ENCODE assay signal across 23 cellular contexts in genomic region chr5:90930756-90931431, GRCh38.
DNase-seq lines count a peak whose midpoint lies in the region; ATAC-seq, FAIRE-seq and TF ChIP-seq lines count a peak whose summit lies in the region.
"Had no signal": no experiment of that assay in that cellular context is flagged by ENCODE, and none has a peak within 500 bp of the region (broad histone marks: within the 10 kb centered on the region; RNA-seq: fewer than 3 reads in every experiment).

No MANE protein-coding gene starts in this region.

- H4K20me1 ChIP-seq in GM23248 (ENCODE audit: insufficient read depth) (no peaks in the 10 kb centered on the region), PC-3 (ENCODE audit: low read length) (no peaks in the 10 kb centered on the region)

- no peaks in the 10 kb centered on the region for H3F3A ChIP-seq in GM23248 (ENCODE audit: insufficient read depth)
- H3F3A ChIP-seq in PC-3 (ENCODE audit: low read length, unreplicated experiment) = no peaks in the 10 kb centered on the region

- BruUV-seq in PC-3 (replicated peaks; lab: Mats Ljungman, UMichigan) = no TSS peak

- no peaks in the 10 kb centered on the region for H3K4me1 ChIP-seq in GM23248 (ENCODE audit: insufficient read depth)
- H3K4me1 ChIP-seq in PC-3 (ENCODE audit: insufficient read depth, low read length) = peaks cover 24% of the 10 kb centered on the region
- H3K4me1 ChIP-seq: prostate gland had no signal

- DNase-seq in GM23248 = peak; percentile 14
- DNase-seq in PC-3 = peak; percentile 60
- DNase-seq in erythroblast (lab: John Stamatoyannopoulos, UW) = peak; percentile 38 to 84
- DNase-seq in GM12892 (ENCODE audit: insufficient read length) = no peak
- DNase-seq in natural killer cell treated with Interleukin-12 subunit alpha and Interleukin-12 subunit beta and Interleukin-15 and Interleukin-18, amount 100 ng/mL, for 72 hours (ENCODE audit: low spot score) = no peak
- DNase-seq in activated CD8-positive, alpha-beta memory T cell treated with anti-CD3 and anti-CD28 coated beads, Interleukin-2, amount 10 ng/mL, durations not matched to agents 7 days and 5 days = no peak
- DNase-seq: activated CD4-positive, alpha-beta T cell treated with anti-CD3 and anti-CD28 coated beads, Interleukin-2, amount 10 ng/mL, durations not matched to agents 7 days and 5 days; activated T-cell treated with anti-CD3 and anti-CD28 coated beads, Interleukin-2, amount 50 U/mL, for 4 hours; brain microvascular endothelial cell; CD4-positive, alpha-beta memory T cell; heart left ventricle; Karpas-422; kidney glomerular epithelial cell; NCI-H1417 treated with DMSO at 0.1 percent for 48 hours; NCI-H446 treated with DMSO at 0.1 percent for 48 hours had no signal

- POLR2A ChIA-PET in PC-3 (lab: Charles Lee; ENCODE audit: unreplicated experiment) = interaction anchor here (0.6 to 1.3 kb wide), 3 partner anchors 129 to 450 kb away, joined by 3 to 17 read pairs (median 3); no protein-coding TSS in a partner anchor

- no peak for TF ChIP-seq POLR2A in erythroblast (IDR thresholded peaks at IDR 0.05; ENCODE audit: low read length)
- TF ChIP-seq POLR2A in GM12892 (IDR thresholded peaks at IDR 0.05; ENCODE audit: low read depth, low read length) = no peak

- no peak for FAIRE-seq in GM12892 (lab: Jason Lieb, UNC)
- FAIRE-seq: GM12891, H54 had no signal

- H3K4me3 ChIP-seq in GM23248 = no peak overlapping the region
- peak overlapping the region; percentile 15; the same call in 1 of the 2 replicates for H3K4me3 ChIP-seq in PC-3 (ENCODE audit: low read length)
- H3K4me3 ChIP-seq: heart left ventricle, prostate gland had no signal

- peaks cover 13% of the 10 kb centered on the region for H3K36me3 Mint-ChIP-seq in nephron (ENCODE audit: low read depth)
- H3K36me3 Mint-ChIP-seq in natural killer cell treated with Interleukin-12 subunit alpha and Interleukin-12 subunit beta and Interleukin-15 and Interleukin-18, amount 100 ng/mL, for 72 hours = no peaks in the 10 kb centered on the region
- no peaks in the 10 kb centered on the region for H3K36me3 Mint-ChIP-seq in activated CD8-positive, alpha-beta memory T cell treated with anti-CD3 and anti-CD28 coated beads, Interleukin-2, amount 10 ng/mL, durations not matched to agents 7 days and 5 days
- H3K36me3 Mint-ChIP-seq: CD4-positive, alpha-beta memory T cell had no signal

- CTCF ChIA-PET in PC-3 (lab: Charles Lee) = interaction anchor here (0.5 to 1.0 kb wide), 3 partner anchors 63 to 160 kb away, joined by 3 to 5 read pairs (median 4); no protein-coding TSS in a partner anchor
- CTCF ChIA-PET in activated CD8-positive, alpha-beta memory T cell treated with anti-CD3 and anti-CD28 coated beads, Interleukin-2, amount 10 ng/mL, durations not matched to agents 7 days and 5 days (lab: Charles Lee) = interaction anchor here (0.8 to 2.2 kb wide), 4 partner anchors 11 to 489 kb away, joined by 3 to 17 read pairs (median 7); no protein-coding TSS in a partner anchor

- peak overlapping the region; percentile 24 to 97 (median 66) for H3K4me3 Mint-ChIP-seq in nephron
- H3K4me3 Mint-ChIP-seq in natural killer cell treated with Interleukin-12 subunit alpha and Interleukin-12 subunit beta and Interleukin-15 and Interleukin-18, amount 100 ng/mL, for 72 hours = no peak overlapping the region
- no peak overlapping the region for H3K4me3 Mint-ChIP-seq in activated CD8-positive, alpha-beta memory T cell treated with anti-CD3 and anti-CD28 coated beads, Interleukin-2, amount 10 ng/mL, durations not matched to agents 7 days and 5 days
- H3K4me3 Mint-ChIP-seq: activated CD4-positive, alpha-beta T cell treated with anti-CD3 and anti-CD28 coated beads, Interleukin-2, amount 10 ng/mL, durations not matched to agents 7 days and 5 days; activated T-cell treated with anti-CD3 and anti-CD28 coated beads, Interleukin-2, amount 50 U/mL, for 4 hours; CD4-positive, alpha-beta memory T cell; stimulated activated naive CD8-positive, alpha-beta T cell treated with anti-CD3 and anti-CD28 coated beads, Interleukin-15, Interleukin-2, amounts not matched to agents 100 ng/mL and 50 ng/mL, for 24 hours; T-helper 2 cell treated with Interferon-gamma antibody and Interleukin-4, amounts not matched to agents 5 μg/mL and 100 μg/mL, for 36 hours had no signal

- WGBS in GM23248 (ENCODE audit: low coverage in 1 of 2, low lambda C conversion rate in 2 of 2, missing lambda C conversion rate in 2 of 2), 2 experiments = 62 to 75% methylated on average over 4 of the region's 4 CpGs

- H3K9me2 ChIP-seq in GM23248 (ENCODE audit: insufficient read depth) = no peaks in the 10 kb centered on the region
- H3K9me2 ChIP-seq in PC-3 (replicated peaks; ENCODE audit: low read length) = no peaks in the 10 kb centered on the region

- no peak overlapping the region for H3K27ac ChIP-seq in GM23248
- H3K27ac ChIP-seq in PC-3 (ENCODE audit: low read length) = peak overlapping the region; percentile 49
- H3K27ac ChIP-seq: brain microvascular endothelial cell, neutrophil had no signal

- H3K27me3 Mint-ChIP-seq in nephron (ENCODE audit: low read depth) = no peaks in the 10 kb centered on the region
- peaks cover 7 to 10% of the 10 kb centered on the region in 2 donors for H3K27me3 Mint-ChIP-seq in natural killer cell treated with Interleukin-12 subunit alpha and Interleukin-12 subunit beta and Interleukin-15 and Interleukin-18, amount 100 ng/mL, for 72 hours
- peaks cover 9% of the 10 kb centered on the region for H3K27me3 Mint-ChIP-seq in activated CD8-positive, alpha-beta memory T cell treated with anti-CD3 and anti-CD28 coated beads, Interleukin-2, amount 10 ng/mL, durations not matched to agents 7 days and 5 days

- ATAC-seq in PC-3 = peak; percentile 73
- ATAC-seq in natural killer cell treated with Interleukin-12 subunit alpha and Interleukin-12 subunit beta and Interleukin-15 and Interleukin-18, amount 100 ng/mL, for 72 hours = no peak
- ATAC-seq in activated CD8-positive, alpha-beta memory T cell treated with anti-CD3 and anti-CD28 coated beads, Interleukin-2, amount 10 ng/mL, durations not matched to agents 7 days and 5 days = no peak
- ATAC-seq in HG03097 (IDR thresholded peaks at IDR 0.05; ENCODE audit: low FRiP score, unreplicated experiment) = no peak
- ATAC-seq: activated T-cell treated with anti-CD3 and anti-CD28 coated beads, Interleukin-2, amount 50 U/mL, for 4 hours; heart left ventricle had no signal

- peaks cover 35% of the 10 kb centered on the region for H3K4me1 Mint-ChIP-seq in nephron
- peaks cover 0 to 4% of the 10 kb centered on the region in 2 donors for H3K4me1 Mint-ChIP-seq in natural killer cell treated with Interleukin-12 subunit alpha and Interleukin-12 subunit beta and Interleukin-15 and Interleukin-18, amount 100 ng/mL, for 72 hours (ENCODE audit: low read depth in 2 of 2)
- no peaks in the 10 kb centered on the region for H3K4me1 Mint-ChIP-seq in activated CD8-positive, alpha-beta memory T cell treated with anti-CD3 and anti-CD28 coated beads, Interleukin-2, amount 10 ng/mL, durations not matched to agents 7 days and 5 days
- H3K4me1 Mint-ChIP-seq: activated CD4-positive, alpha-beta T cell treated with anti-CD3 and anti-CD28 coated beads, Interleukin-2, amount 10 ng/mL, durations not matched to agents 7 days and 5 days had no signal

- H2AFZ ChIP-seq in GM23248 (no peak overlapping the region), PC-3 (ENCODE audit: low read length) (peak overlapping the region; percentile 15; the same call in 1 of the 2 replicates)

- H3K79me2 ChIP-seq in GM23248 (ENCODE audit: insufficient read depth) (no peaks in the 10 kb centered on the region), PC-3 (ENCODE audit: low read length) (no peaks in the 10 kb centered on the region)

- H3K9me3 ChIP-seq in GM23248 (ENCODE audit: low read depth) = no peaks in the 10 kb centered on the region
- no peaks in the 10 kb centered on the region for H3K9me3 ChIP-seq in PC-3 (ENCODE audit: low read length)
- H3K9me3 ChIP-seq: neutrophil, prostate gland had no signal

- in situ Hi-C loops in GM23248 (cut with MboI) = loop anchor here (10.0 kb wide), 1 partner anchor 164 kb away; no protein-coding TSS in a partner anchor

- H3K36me3 ChIP-seq in GM23248 (ENCODE audit: low read depth) (no peaks in the 10 kb centered on the region), PC-3 (ENCODE audit: low read depth, low read length) (no peaks in the 10 kb centered on the region)
- H3K36me3 ChIP-seq: brain microvascular endothelial cell, heart left ventricle, neutrophil, prostate gland had no signal

- H3K27me3 ChIP-seq in GM23248 (replicated peaks; ENCODE audit: insufficient read depth) (no peaks in the 10 kb centered on the region), PC-3 (ENCODE audit: low read length) (no peaks in the 10 kb centered on the region)
- H3K27me3 ChIP-seq: brain microvascular endothelial cell, heart left ventricle, neutrophil had no signal

- H3K27ac Mint-ChIP-seq in nephron = peak overlapping the region; percentile 1 to 50 (median 22)
- peak overlapping the region in 1 of 2 donors; percentile 1 for H3K27ac Mint-ChIP-seq in natural killer cell treated with Interleukin-12 subunit alpha and Interleukin-12 subunit beta and Interleukin-15 and Interleukin-18, amount 100 ng/mL, for 72 hours
- no peak overlapping the region for H3K27ac Mint-ChIP-seq in activated CD8-positive, alpha-beta memory T cell treated with anti-CD3 and anti-CD28 coated beads, Interleukin-2, amount 10 ng/mL, durations not matched to agents 7 days and 5 days
- H3K27ac Mint-ChIP-seq: activated CD4-positive, alpha-beta T cell treated with anti-CD3 and anti-CD28 coated beads, Interleukin-2, amount 10 ng/mL, durations not matched to agents 7 days and 5 days; CD4-positive, alpha-beta memory T cell; stimulated activated naive CD8-positive, alpha-beta T cell treated with anti-CD3 and anti-CD28 coated beads, Interleukin-15, Interleukin-2, amounts not matched to agents 100 ng/mL and 50 ng/mL, for 24 hours; T-helper 2 cell treated with Interferon-gamma antibody and Interleukin-4, amounts not matched to agents 5 μg/mL and 100 μg/mL, for 36 hours had no signal

- H3K9me3 Mint-ChIP-seq in nephron = peaks cover 14% of the 10 kb centered on the region
- H3K9me3 Mint-ChIP-seq in natural killer cell treated with Interleukin-12 subunit alpha and Interleukin-12 subunit beta and Interleukin-15 and Interleukin-18, amount 100 ng/mL, for 72 hours = no peaks in the 10 kb centered on the region
- H3K9me3 Mint-ChIP-seq in activated CD8-positive, alpha-beta memory T cell treated with anti-CD3 and anti-CD28 coated beads, Interleukin-2, amount 10 ng/mL, durations not matched to agents 7 days and 5 days (ENCODE audit: low read depth) = no peaks in the 10 kb centered on the region
- H3K9me3 Mint-ChIP-seq: activated CD4-positive, alpha-beta T cell treated with anti-CD3 and anti-CD28 coated beads, Interleukin-2, amount 10 ng/mL, durations not matched to agents 7 days and 5 days; stimulated activated naive CD8-positive, alpha-beta T cell treated with anti-CD3 and anti-CD28 coated beads, Interleukin-15, Interleukin-2, amounts not matched to agents 100 ng/mL and 50 ng/mL, for 24 hours; T-helper 2 cell treated with Interferon-gamma antibody and Interleukin-4, amounts not matched to agents 5 μg/mL and 100 μg/mL, for 36 hours had no signal

- TF ChIP-seq CTCF in PC-3 (conservative IDR thresholded peaks at IDR 0.05; ENCODE audit: low read depth, low read length) = no peak
- no peak for TF ChIP-seq CTCF in nephron (IDR thresholded peaks at IDR 0.05; ENCODE audit: unreplicated experiment in 3 of 3)

- no peak overlapping the region for H3K4me2 ChIP-seq in GM23248 (ENCODE audit: unreplicated experiment)
- peak overlapping the region; percentile 62 for H3K4me2 ChIP-seq in PC-3 (ENCODE audit: low read length)

- H3K9ac ChIP-seq in GM23248 = no peak overlapping the region
- 0 out of 2 replicates have a peak overlapping the region, but pooled peaks have one; percentile 2 for H3K9ac ChIP-seq in PC-3 (ENCODE audit: low read length)

- intact Hi-C loops in PC-3 (cut with micrococcal nuclease) = loop anchor here (5.0 kb wide), 2 partner anchors 101 to 296 kb away; no protein-coding TSS in a partner anchor

Comparison
In these comparisons a context has a peak if more than half of its experiments do, and no peak if none do; other contexts are left out.
1. DNase-seq: peak in GM23248 (single experiment), PC-3 (single experiment) and erythroblast (2 of 2); none in GM12892 (single experiment), natural killer cell treated with Interleukin-12 subunit alpha and Interleukin-12 subunit beta and Interleukin-15 and Interleukin-18, amount 100 ng/mL, for 72 hours (single experiment) and activated CD8-positive, alpha-beta memory T cell treated with anti-CD3 and anti-CD28 coated beads, Interleukin-2, amount 10 ng/mL, durations not matched to agents 7 days and 5 days (single experiment).
2. H3K4me3 Mint-ChIP-seq: peak in nephron (3 of 3); none in natural killer cell treated with Interleukin-12 subunit alpha and Interleukin-12 subunit beta and Interleukin-15 and Interleukin-18, amount 100 ng/mL, for 72 hours (single experiment) and activated CD8-positive, alpha-beta memory T cell treated with anti-CD3 and anti-CD28 coated beads, Interleukin-2, amount 10 ng/mL, durations not matched to agents 7 days and 5 days (single experiment).